In genomic region chr15:90929246-90929645, GRCh38 we compare ENCODE assay signal across 1 cellular context.
TF ChIP-seq lines count a peak whose summit lies in the region.

No MANE protein-coding gene starts in this region.

TF ChIP-seq in GM12878, 131 proteins besides CTCF, POLR2A, EP300 and RAD21:
- TF ChIP-seq MLLT1 (IDR thresholded peaks at IDR 0.05), result peak; percentile 94
